In the genomic region with DNA sequence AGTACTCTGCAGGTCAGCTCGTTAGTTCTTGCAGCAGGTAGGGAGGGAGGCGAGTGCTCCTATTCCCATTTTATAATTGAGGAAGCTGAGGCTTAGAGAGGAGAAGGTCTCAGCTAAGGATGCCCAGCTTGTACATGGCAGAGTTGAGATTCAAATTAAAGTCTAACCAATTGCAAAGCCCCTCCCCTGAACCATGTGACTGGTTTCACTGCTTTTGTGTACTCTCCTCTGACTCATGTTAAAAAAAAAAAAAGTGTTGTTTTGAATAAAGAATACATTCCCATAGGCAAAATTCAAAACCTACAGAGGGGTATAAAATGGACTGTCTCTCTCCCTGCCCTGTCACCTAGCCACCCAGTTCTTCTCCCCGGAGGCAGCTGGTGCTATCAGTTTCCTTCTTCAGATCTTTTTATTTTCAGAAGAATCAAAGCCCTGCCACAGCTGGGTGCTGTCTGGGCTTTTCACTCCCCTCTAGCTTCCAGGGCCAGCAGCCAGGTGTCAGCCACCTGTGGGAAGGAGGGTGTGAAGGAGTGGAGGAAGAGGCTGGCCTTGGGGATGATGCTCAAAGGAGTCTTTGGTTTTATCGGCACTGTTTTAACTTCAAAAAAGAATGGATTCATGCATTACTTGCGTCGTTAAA, we compare ENCODE assay signal across 8 cellular contexts. TPM values are rescaled to one million over a fixed set of nuclear protein-coding genes. Genes with fewer than 3 reads are reported as not detected.
A peak's percentile ranks its signal among the peaks of the same experiment; 100 is the strongest.
DNase-seq lines count a peak whose midpoint lies in the region; TF ChIP-seq lines count a peak whose summit lies in the region.

No MANE protein-coding gene starts in this region.

- H3K27me3 ChIP-seq in SK-N-SH (ENCODE audit: insufficient read depth) (no peaks in the 10 kb centered on the region), fibroblast of lung (ENCODE audit: control insufficient read depth, insufficient read depth, low read length) (no peaks in the 10 kb centered on the region), stomach (no peaks in the 10 kb centered on the region)

- POLR2A ChIA-PET in SK-N-SH (lab: Yijun Ruan, JAX): no interaction called here

- H3K4me3 Mint-ChIP-seq in endothelial cell (ENCODE audit: unreplicated experiment): no peak overlapping the region

- H3K27me3 Mint-ChIP-seq in endothelial cell (ENCODE audit: unreplicated experiment): no peaks in the 10 kb centered on the region

- TF ChIP-seq CTCF in SK-N-SH (IDR thresholded peaks at IDR 0.05): no peak
- no peak for TF ChIP-seq CTCF in fibroblast of lung (conservative IDR thresholded peaks at IDR 0.05 in 1 of 2, IDR thresholded peaks at IDR 0.05 in 1 of 2; ENCODE audit: low read depth in 1 of 2, low read length in 2 of 2)
- TF ChIP-seq CTCF in stomach (IDR thresholded peaks at IDR 0.05): no peak
- TF ChIP-seq CTCF in endothelial cell (IDR thresholded peaks at IDR 0.05; ENCODE audit: unreplicated experiment): no peak

- H3K36me3 Mint-ChIP-seq in endothelial cell (ENCODE audit: low read depth, unreplicated experiment): peaks cover 17% of the 10 kb centered on the region

- H3K4me1 ChIP-seq in SK-N-SH (ENCODE audit: control insufficient read depth in 1 of 2, insufficient read depth in 2 of 2, low read depth in 1 of 2, low read length in 1 of 2) (peaks cover 8 to 18% of the 10 kb centered on the region in 2 experiments; a peak in 2 of 4 replicates), fibroblast of lung (ENCODE audit: control insufficient read depth, extremely low read depth, insufficient read depth, low read length) (peaks cover 17% of the 10 kb centered on the region), stomach (peaks cover 33 to 58% (median 52%) of the 10 kb centered on the region in 4 donors)

- H3K27ac Mint-ChIP-seq in endothelial cell (ENCODE audit: unreplicated experiment): no peak overlapping the region

- CTCF ChIA-PET in SK-N-SH (lab: Yijun Ruan, JAX): interaction anchor here (0.9 to 10.2 kb wide), 3 partner anchors 22 to 99 kb away, joined by 3 to 186 read pairs (median 65); partner anchors contain the start of gene RHOF

- peaks cover 5 to 45% of the 10 kb centered on the region in 2 experiments for H3K36me3 ChIP-seq in SK-N-SH (replicated peaks in 1 of 2; ENCODE audit: control insufficient read depth in 1 of 2, insufficient read depth in 2 of 2, low read length in 1 of 2)
- peaks cover 10% of the 10 kb centered on the region for H3K36me3 ChIP-seq in fibroblast of lung (ENCODE audit: control insufficient read depth, insufficient read depth, low read length)
- peaks cover 28 to 70% (median 64%) of the 10 kb centered on the region in 4 donors for H3K36me3 ChIP-seq in stomach

- peak overlapping the region; percentile 32 for H3K9ac ChIP-seq in SK-N-SH
- no peak overlapping the region for H3K9ac ChIP-seq in fibroblast of lung (ENCODE audit: insufficient read depth, low read length)

- H4K20me1 ChIP-seq in SK-N-SH (ENCODE audit: insufficient read depth) (peaks cover 14% of the 10 kb centered on the region), fibroblast of lung (ENCODE audit: control insufficient read depth, extremely low read depth, insufficient read depth, low read length) (no peaks in the 10 kb centered on the region)

- no peak for TF ChIP-seq RAD21 in SK-N-SH (IDR thresholded peaks at IDR 0.05; ENCODE audit: low read length)

- intact Hi-C loops in stomach (cut with DNase I; ENCODE audit: low total_unique reads): no loop called here

- no peaks in the 10 kb centered on the region for H3K9me3 Mint-ChIP-seq in endothelial cell (ENCODE audit: unreplicated experiment)

- H3K4me2 ChIP-seq in SK-N-SH (peak overlapping the region; percentile 63), fibroblast of lung (ENCODE audit: extremely low read depth, insufficient read depth, low read length) (peak overlapping the region; percentile 40)

- H3K9me3 ChIP-seq in SK-N-SH (no peaks in the 10 kb centered on the region), fibroblast of lung (ENCODE audit: control insufficient read depth, insufficient read depth, low read depth, low read length) (no peaks in the 10 kb centered on the region), stomach (no peaks in the 10 kb centered on the region)

- TF ChIP-seq EP300 in SK-N-SH (IDR thresholded peaks at IDR 0.05; ENCODE audit: borderline replicate concordance in 1 of 2, low read depth in 1 of 2, low read length in 1 of 2) (no peak), stomach (IDR thresholded peaks at IDR 0.05) (no peak)

- H3K79me2 ChIP-seq in SK-N-SH (ENCODE audit: insufficient read depth) (peaks cover 95% of the 10 kb centered on the region), fibroblast of lung (ENCODE audit: control insufficient read depth, insufficient read depth, low read length) (peaks cover 59% of the 10 kb centered on the region)

- peak overlapping the region in 1 of 2 experiments; percentile 64; a peak in 2 of 4 replicates for H3K27ac ChIP-seq in SK-N-SH (ENCODE audit: low read depth in 2 of 2, low read length in 1 of 2)
- peak overlapping the region; percentile 34 for H3K27ac ChIP-seq in fibroblast of lung (ENCODE audit: insufficient read depth, low read length)
- peak overlapping the region; percentile 42 to 68 (median 50) for H3K27ac ChIP-seq in stomach

- H3K9me2 ChIP-seq in SK-N-SH: no peaks in the 10 kb centered on the region

- DNase-seq in activated CD4-positive, alpha-beta T cell treated with anti-CD3 and anti-CD28 coated beads for 48 hours: peak; percentile 40
- no peak for DNase-seq in activated CD4-positive, alpha-beta T cell treated with anti-CD3 and anti-CD28 coated beads for 1 hour
- no peak for DNase-seq in SK-N-SH
- DNase-seq in fibroblast of lung (ENCODE audit: low read depth in 2 of 2): peak; percentile 67 to 78
- DNase-seq in stomach: peak; percentile 40
- no peak for DNase-seq in anterior cingulate cortex (lab: John Stamatoyannopoulos, UW)
- DNase-seq in endothelial cell (ENCODE audit: low spot score): no peak
- no peak for DNase-seq in cortex of kidney (lab: John Stamatoyannopoulos, UW)

- peaks cover 25% of the 10 kb centered on the region for H3F3A ChIP-seq in SK-N-SH (replicated peaks; ENCODE audit: insufficient read depth)

- H3K4me3 ChIP-seq in SK-N-SH (ENCODE audit: low read depth in 2 of 2, low read length in 1 of 2) (no peak overlapping the region), fibroblast of lung (replicated peaks in 1 of 4; ENCODE audit: control extremely low read depth in 1 of 4, insufficient read depth in 1 of 4, low read depth in 3 of 4, low read length in 4 of 4) (peak overlapping the region in 1 of 4 experiments; percentile 21), stomach (peak overlapping the region in 1 of 4 donors; percentile 3)

- no peak for TF ChIP-seq POLR2A in stomach (IDR thresholded peaks at IDR 0.05)

- H2AFZ ChIP-seq in SK-N-SH (ENCODE audit: low read depth) (no peak overlapping the region), fibroblast of lung (ENCODE audit: low read length) (no peak overlapping the region)

- WGBS in SK-N-SH (ENCODE audit: low lambda C conversion rate): 83% methylated on average over 6 of the region's 6 CpGs
- WGBS in stomach, 5 donors: 48 to 56% (median 50%) methylated on average over 6 of the region's 6 CpGs

- H3K4me1 Mint-ChIP-seq in endothelial cell (ENCODE audit: unreplicated experiment): peaks cover 6% of the 10 kb centered on the region

TF ChIP-seq in SK-N-SH, 30 proteins besides CTCF, POLR2A, EP300 and RAD21 (continues in another document):
- TF ChIP-seq RXRA (IDR thresholded peaks at IDR 0.05; ENCODE audit: borderline replicate concordance, low read depth) (no peak), FOSL2 (IDR thresholded peaks at IDR 0.05; ENCODE audit: borderline replicate concordance, low read depth) (peak; percentile 42; the same call in 1 of the 2 replicates)

RNA-seq across cellular contexts. Expression of gene PSMD9, which starts 5.4 kb away (rescaled TPM):
- polyA plus RNA-seq in SK-N-SH (2012; rRNA removed): 227 and 234 TPM in 2 replicates
- polyA plus RNA-seq in SK-N-SH (2012; cell fraction: cytosol; rRNA removed): 116 and 197 TPM in 2 replicates
- polyA plus RNA-seq in SK-N-SH (2012; cell fraction: nucleus; rRNA removed): 101 and 104 TPM in 2 replicates
- 38.8 and 73.5 TPM in 2 replicates for total RNA-seq in fibroblast of lung
- 77.7 and 98.1 TPM in 2 replicates for polyA plus RNA-seq in fibroblast of lung
- polyA plus RNA-seq in fibroblast of lung (2012): 109 and 140 TPM in 2 replicates
- polyA minus RNA-seq in fibroblast of lung (ENCODE audit: low replicate concordance): 21.3 and 34.2 TPM in 2 replicates
- total RNA-seq in stomach: 10 to 100 TPM in 3 of 5 donors, 1 to 10 TPM in 2; 2.9 to 38.8 (median 14.0) TPM
- 10 to 100 TPM; 44.1 to 97.3 (median 85.5) TPM for polyA plus RNA-seq in stomach
- total RNA-seq in endothelial cell (ENCODE audit: unreplicated experiment): 34.0 TPM

RNA-seq across cellular contexts. Expression of gene CFAP251, which starts 24.4 kb away (rescaled TPM):
- polyA plus RNA-seq in SK-N-SH (2012; rRNA removed): 5.7 and 8.0 TPM in 2 replicates
- polyA plus RNA-seq in SK-N-SH (2012; cell fraction: cytosol; rRNA removed): 5.4 and 6.0 TPM in 2 replicates
- polyA plus RNA-seq in SK-N-SH (2012; cell fraction: nucleus; rRNA removed): 10.7 and 15.5 TPM in 2 replicates
- total RNA-seq in fibroblast of lung: 3.9 and 7.9 TPM in 2 replicates
- polyA plus RNA-seq in fibroblast of lung: 2.7 and 4.4 TPM in 2 replicates
- 2.3 and 4.3 TPM in 2 replicates for polyA plus RNA-seq in fibroblast of lung (2012)
- 5.5 and 13.2 TPM in 2 replicates for polyA minus RNA-seq in fibroblast of lung (ENCODE audit: low replicate concordance)
- total RNA-seq in stomach: 1 to 10 TPM in 3 of 5 donors, under 1 TPM in 1, not detected in 1; 0.29 to 2.8 (median 1.2) TPM
- 1 to 10 TPM in 1 of 3 donors, under 1 TPM in 1, not detected in 1; 0.85 to 1.2 TPM for polyA plus RNA-seq in stomach
- 0.80 TPM for total RNA-seq in endothelial cell (ENCODE audit: unreplicated experiment)

RNA-seq across cellular contexts. Expression of gene HPD, which starts 35.4 kb away (rescaled TPM):
- 1.8 and 1.9 TPM in 2 replicates for polyA plus RNA-seq in SK-N-SH (2012; rRNA removed)
- 2.0 TPM in 2 replicates for polyA plus RNA-seq in SK-N-SH (2012; cell fraction: cytosol; rRNA removed)
- polyA plus RNA-seq in SK-N-SH (2012; cell fraction: nucleus; rRNA removed): 2.2 and 2.8 TPM in 2 replicates
- total RNA-seq in fibroblast of lung: 0.17 and 0.26 TPM in 2 replicates
- 0.36 and 0.55 TPM in 2 replicates for polyA plus RNA-seq in fibroblast of lung
- polyA plus RNA-seq in fibroblast of lung (2012): 0.29 and 0.47 TPM in 2 replicates
- 2.6 and 3.3 TPM in 2 replicates for polyA minus RNA-seq in fibroblast of lung (ENCODE audit: low replicate concordance)
- total RNA-seq in stomach: under 1 TPM in 1 of 5 donors, not detected in 4; 0.73 TPM
- polyA plus RNA-seq in stomach: 1 to 10 TPM in 1 of 3 donors, under 1 TPM in 1, not detected in 1; 0.40 to 3.1 TPM
- total RNA-seq in endothelial cell (ENCODE audit: unreplicated experiment): not detected

Comparison
In these comparisons a context has a peak if more than half of its experiments do, and no peak if none do; other contexts are left out.
1. DNase-seq: peak in activated CD4-positive, alpha-beta T cell treated with anti-CD3 and anti-CD28 coated beads for 48 hours (single experiment), fibroblast of lung (2 of 2) and stomach (single experiment); none in activated CD4-positive, alpha-beta T cell treated with anti-CD3 and anti-CD28 coated beads for 1 hour (single experiment), SK-N-SH (single experiment), anterior cingulate cortex (0 of 58), endothelial cell (single experiment) and cortex of kidney (single experiment).